31 cellular contexts compared by ENCODE assay signal in genomic region chr10:44803820-44804219, GRCh38.
"Had no signal": no experiment of that assay in that cellular context is flagged by ENCODE, and none has a peak within 500 bp of the region (broad histone marks: within the 10 kb centered on the region; RNA-seq: fewer than 3 reads in every experiment).

No MANE protein-coding gene starts in this region.

- H3K27me3 Mint-ChIP-seq: brain had no signal

- H3K27ac Mint-ChIP-seq: activated CD4-positive, alpha-beta T cell treated with anti-CD3 and anti-CD28 coated beads, Interleukin-2, amount 10 ng/mL, durations not matched to agents 24 days and 14 days; activated CD8-positive, alpha-beta T cell treated with anti-CD3 and anti-CD28 coated beads for 36 hours; activated naive CD8-positive, alpha-beta T cell; activated T-cell treated with anti-CD3 and anti-CD28 coated beads, Interleukin-2, amount 50 U/mL, for 72 hours; nephron progenitor cell; progenitor cell of endocrine pancreas; stimulated activated memory B cell treated with anti-CD40 and anti-IgM and Interleukin-4, amounts not matched to agents 10 μg/mL and 1 μg/mL and 100 μg/mL, for 72 hours; stimulated activated naive CD8-positive, alpha-beta T cell treated with anti-CD3 and anti-CD28 coated beads, Interleukin-15, amount 100 ng/mL, for 72 hours; T-helper 17 cell; type B pancreatic cell had no signal

- H3K4me3 Mint-ChIP-seq: activated CD4-positive, alpha-beta T cell treated with anti-CD3 and anti-CD28 coated beads, Interleukin-2, amount 10 ng/mL, durations not matched to agents 24 days and 14 days; activated CD8-positive, alpha-beta T cell treated with anti-CD3 and anti-CD28 coated beads for 36 hours; activated naive CD8-positive, alpha-beta T cell; activated T-cell treated with anti-CD3 and anti-CD28 coated beads, Interleukin-2, amount 50 U/mL, for 72 hours; brain; nephron progenitor cell; stimulated activated memory B cell treated with anti-CD40 and anti-IgM and Interleukin-4, amounts not matched to agents 10 μg/mL and 1 μg/mL and 100 μg/mL, for 72 hours; stimulated activated naive CD8-positive, alpha-beta T cell treated with anti-CD3 and anti-CD28 coated beads, Interleukin-15, amount 100 ng/mL, for 72 hours; T-helper 17 cell; type B pancreatic cell had no signal

- H3K4me1 ChIP-seq: left lung had no signal

- H3K36me3 Mint-ChIP-seq: activated naive CD8-positive, alpha-beta T cell; brain; stimulated activated memory B cell treated with anti-CD40 and anti-IgM and Interleukin-4, amounts not matched to agents 10 μg/mL and 1 μg/mL and 100 μg/mL, for 72 hours; type B pancreatic cell had no signal

- H3K9me3 ChIP-seq: left lung, lower lobe of right lung, ovary, uterus had no signal

- H3K36me3 ChIP-seq: cardiac muscle cell, left lung, lower lobe of right lung, ovary, uterus had no signal

- DNase-seq: activated CD4-positive, alpha-beta T cell treated with anti-CD3 and anti-CD28 coated beads, Interleukin-2, amount 10 ng/mL, durations not matched to agents 24 days and 14 days; activated CD4-positive, CD25-positive, alpha-beta regulatory T cell treated with anti-CD3 and anti-CD28 coated beads, Interleukin-2, amount 50 U/mL, for 72 hours; activated CD8-positive, alpha-beta T cell treated with anti-CD3 and anti-CD28 coated beads for 36 hours; activated naive CD4-positive, alpha-beta T cell treated with Interleukin-2 at 50 U/mL for 16 hours; activated T-cell treated with anti-CD3 and anti-CD28 coated beads for 4 hours; activated T-cell treated with anti-CD3 and anti-CD28 coated beads, Interleukin-2, amount 50 U/mL, for 72 hours; anterior cingulate cortex; cerebellar nuclear complex; cortex of kidney; foreskin melanocyte; kidney glomerular epithelial cell; left lung; lower lobe of right lung; nephron progenitor cell; ovary; stimulated activated CD4-positive, alpha-beta T cell treated with anti-CD3 and anti-CD28 coated beads, Interleukin-4, amount 100 ng/mL, for 24 hours; stimulated activated naive CD8-positive, alpha-beta T cell treated with anti-CD3 and anti-CD28 coated beads, Interleukin-15, amount 100 ng/mL, for 72 hours; substantia nigra; SW 1271; T-helper 17 cell; T1000; uterus had no signal

- H3K27ac ChIP-seq: cardiac muscle cell, left lung, lower lobe of right lung, ovary, skin epidermis, uterus had no signal

- H3K4me1 Mint-ChIP-seq: activated CD4-positive, alpha-beta T cell treated with anti-CD3 and anti-CD28 coated beads, Interleukin-2, amount 10 ng/mL, durations not matched to agents 24 days and 14 days; stimulated activated memory B cell treated with anti-CD40 and anti-IgM and Interleukin-4, amounts not matched to agents 10 μg/mL and 1 μg/mL and 100 μg/mL, for 72 hours; stimulated activated naive CD8-positive, alpha-beta T cell treated with anti-CD3 and anti-CD28 coated beads, Interleukin-15, amount 100 ng/mL, for 72 hours; T-helper 17 cell had no signal

- H3K4me3 ChIP-seq: cardiac muscle cell, left lung, lower lobe of right lung, ovary, skin epidermis, uterus had no signal

- H3K27me3 ChIP-seq: cardiac muscle cell, ovary, uterus had no signal

- H3K9me3 Mint-ChIP-seq: activated CD4-positive, alpha-beta T cell treated with anti-CD3 and anti-CD28 coated beads, Interleukin-2, amount 10 ng/mL, durations not matched to agents 24 days and 14 days; activated CD8-positive, alpha-beta T cell treated with anti-CD3 and anti-CD28 coated beads for 36 hours; activated T-cell treated with anti-CD3 and anti-CD28 coated beads, Interleukin-2, amount 50 U/mL, for 72 hours; nephron progenitor cell; stimulated activated naive CD8-positive, alpha-beta T cell treated with anti-CD3 and anti-CD28 coated beads, Interleukin-15, amount 100 ng/mL, for 72 hours; type B pancreatic cell had no signal

- ATAC-seq: activated CD8-positive, alpha-beta T cell treated with anti-CD3 and anti-CD28 coated beads for 36 hours; activated T-cell treated with anti-CD3 and anti-CD28 coated beads, Interleukin-2, amount 50 U/mL, for 72 hours; esophagus mucosa; left lung; lower lobe of right lung; sciatic nerve; stimulated activated memory B cell treated with anti-CD40 and anti-IgM and Interleukin-4, amounts not matched to agents 10 μg/mL and 1 μg/mL and 100 μg/mL, for 72 hours; stimulated activated naive CD8-positive, alpha-beta T cell treated with anti-CD3 and anti-CD28 coated beads, Interleukin-15, amount 100 ng/mL, for 72 hours; T-helper 17 cell had no signal
